In genomic region chr17:39210093-39210434, GRCh38 we compare ENCODE assay signal across 1 cellular context.
TF ChIP-seq lines count a peak whose summit lies in the region.

No MANE protein-coding gene starts in this region.

TF ChIP-seq in WTC11, 78 proteins besides CTCF, POLR2A, EP300 and RAD21 (continued from another document):
- TF ChIP-seq, protein P1, sequence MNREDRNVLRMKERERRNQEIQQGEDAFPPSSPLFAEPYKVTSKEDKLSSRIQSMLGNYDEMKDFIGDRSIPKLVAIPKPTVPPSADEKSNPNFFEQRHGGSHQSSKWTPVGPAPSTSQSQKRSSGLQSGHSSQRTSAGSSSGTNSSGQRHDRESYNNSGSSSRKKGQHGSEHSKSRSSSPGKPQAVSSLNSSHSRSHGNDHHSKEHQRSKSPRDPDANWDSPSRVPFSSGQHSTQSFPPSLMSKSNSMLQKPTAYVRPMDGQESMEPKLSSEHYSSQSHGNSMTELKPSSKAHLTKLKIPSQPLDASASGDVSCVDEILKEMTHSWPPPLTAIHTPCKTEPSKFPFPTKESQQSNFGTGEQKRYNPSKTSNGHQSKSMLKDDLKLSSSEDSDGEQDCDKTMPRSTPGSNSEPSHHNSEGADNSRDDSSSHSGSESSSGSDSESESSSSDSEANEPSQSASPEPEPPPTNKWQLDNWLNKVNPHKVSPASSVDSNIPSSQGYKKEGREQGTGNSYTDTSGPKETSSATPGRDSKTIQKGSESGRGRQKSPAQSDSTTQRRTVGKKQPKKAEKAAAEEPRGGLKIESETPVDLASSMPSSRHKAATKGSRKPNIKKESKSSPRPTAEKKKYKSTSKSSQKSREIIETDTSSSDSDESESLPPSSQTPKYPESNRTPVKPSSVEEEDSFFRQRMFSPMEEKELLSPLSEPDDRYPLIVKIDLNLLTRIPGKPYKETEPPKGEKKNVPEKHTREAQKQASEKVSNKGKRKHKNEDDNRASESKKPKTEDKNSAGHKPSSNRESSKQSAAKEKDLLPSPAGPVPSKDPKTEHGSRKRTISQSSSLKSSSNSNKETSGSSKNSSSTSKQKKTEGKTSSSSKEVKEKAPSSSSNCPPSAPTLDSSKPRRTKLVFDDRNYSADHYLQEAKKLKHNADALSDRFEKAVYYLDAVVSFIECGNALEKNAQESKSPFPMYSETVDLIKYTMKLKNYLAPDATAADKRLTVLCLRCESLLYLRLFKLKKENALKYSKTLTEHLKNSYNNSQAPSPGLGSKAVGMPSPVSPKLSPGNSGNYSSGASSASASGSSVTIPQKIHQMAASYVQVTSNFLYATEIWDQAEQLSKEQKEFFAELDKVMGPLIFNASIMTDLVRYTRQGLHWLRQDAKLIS (CRISPR knock-in tag; IDR thresholded peaks at IDR 0.05; ENCODE audit: borderline replicate concordance) = no peak
- TF ChIP-seq ATF1 (CRISPR knock-in tag; IDR thresholded peaks at IDR 0.05) = no peak
- TF ChIP-seq, protein P2, sequence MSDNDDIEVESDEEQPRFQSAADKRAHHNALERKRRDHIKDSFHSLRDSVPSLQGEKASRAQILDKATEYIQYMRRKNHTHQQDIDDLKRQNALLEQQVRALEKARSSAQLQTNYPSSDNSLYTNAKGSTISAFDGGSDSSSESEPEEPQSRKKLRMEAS (CRISPR knock-in tag; IDR thresholded peaks at IDR 0.05) = peak; percentile 63; the same call in 1 of the 2 replicates
- TF ChIP-seq FOXK1 (CRISPR knock-in tag; IDR thresholded peaks at IDR 0.05) = peak; percentile 11; the same call in 1 of the 2 replicates
- no peak for TF ChIP-seq ZNF416 (CRISPR knock-in tag; IDR thresholded peaks at IDR 0.05)
- TF ChIP-seq KAT7 (CRISPR knock-in tag; IDR thresholded peaks at IDR 0.05; ENCODE audit: borderline replicate concordance) = no peak
- TF ChIP-seq ATF3 (CRISPR knock-in tag; conservative IDR thresholded peaks at IDR 0.05) = no peak
- TF ChIP-seq FOXP1 (CRISPR knock-in tag; IDR thresholded peaks at IDR 0.05; ENCODE audit: borderline replicate concordance) = no peak
- TF ChIP-seq E2F4 (CRISPR knock-in tag; IDR thresholded peaks at IDR 0.05; ENCODE audit: borderline replicate concordance, low read depth) = 0 out of 2 replicates have a peak, but pooled peaks have one; percentile 32
- 0 out of 2 replicates have a peak, but pooled peaks have one; percentile 10 for TF ChIP-seq TCF7 (CRISPR knock-in tag; IDR thresholded peaks at IDR 0.05; ENCODE audit: low read depth)
